Comparison of ENCODE assay signal across 8 cellular contexts in the genomic region with DNA sequence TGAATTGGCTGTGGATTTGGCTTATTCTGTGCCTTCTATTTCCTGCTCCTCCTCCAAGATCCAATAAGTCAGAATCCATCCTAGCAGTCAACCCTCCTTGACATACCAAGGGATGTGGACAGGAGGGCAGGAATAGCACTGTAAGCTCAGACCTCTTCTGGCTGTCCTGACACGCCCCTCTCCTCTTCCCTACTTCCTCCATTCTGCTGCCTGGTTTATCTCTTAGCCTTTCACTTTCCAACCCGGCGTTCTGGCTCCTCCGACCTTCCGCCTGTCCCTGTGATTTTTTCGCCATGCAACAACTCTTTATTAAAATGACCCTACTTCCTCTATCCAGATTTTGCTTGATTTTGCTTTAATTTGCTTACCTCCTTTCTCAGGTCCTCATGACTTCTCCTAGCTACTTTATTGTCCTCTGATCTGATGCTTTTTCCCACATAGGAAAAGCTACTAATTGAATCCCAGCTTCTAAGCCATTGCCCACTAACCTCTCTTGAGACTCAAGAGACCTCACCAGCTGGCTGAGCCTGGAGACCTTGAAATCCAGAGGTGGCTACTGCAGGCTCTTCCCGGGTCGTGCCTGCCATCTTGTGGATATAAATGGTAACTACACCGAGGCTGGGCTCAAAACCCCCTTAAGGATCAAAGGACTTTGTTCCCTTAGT.
DNase-seq lines count a peak whose midpoint lies in the region; FAIRE-seq and TF ChIP-seq lines count a peak whose summit lies in the region.

No MANE protein-coding gene starts in this region.

- POLR2A ChIA-PET in GM10248 (lab: Yijun Ruan, JAX): no interaction called here

- CTCF ChIA-PET in GM10248 (lab: Yijun Ruan, JAX): interaction anchor here (0.9 to 6.7 kb wide), 15 partner anchors 8 to 1774 kb away, joined by 3 to 72 read pairs (median 4); no protein-coding TSS in a partner anchor

- TF ChIP-seq CTCF in GM10248 (IDR thresholded peaks at IDR 0.05; ENCODE audit: control extremely low read depth, extremely low read depth, low read depth, missing control alignments): peak; percentile 81

- no peak for TF ChIP-seq POLR2A in H54 (IDR thresholded peaks at IDR 0.05; ENCODE audit: low read depth, low read length)

- FAIRE-seq in H54 (lab: Jason Lieb, UNC): no peak

- no peaks in the 10 kb centered on the region for H3K9me3 ChIP-seq in MG63

- H3K27me3 ChIP-seq in MG63: no peaks in the 10 kb centered on the region

- no peak overlapping the region for H3K4me3 ChIP-seq in MG63

- no peaks in the 10 kb centered on the region for H3K36me3 ChIP-seq in MG63

- peak; percentile 53 for DNase-seq in GM10248 (ENCODE audit: extremely low spot score)
- peak; percentile 19 for DNase-seq in H54 (ENCODE audit: insufficient read length, low spot score)
- DNase-seq in MG63: peak; percentile 20
- peak; percentile 83 for DNase-seq in SK-N-DZ (ENCODE audit: low spot score)
- peak; percentile 81 for DNase-seq in astrocyte of the hippocampus (ENCODE audit: low read depth, low spot score)
- DNase-seq in iPS-NIHi11 (ENCODE audit: low spot score): peak; percentile 81
- peak; percentile 64 for DNase-seq in stimulated activated CD4-positive, alpha-beta T cell treated with anti-CD3 and anti-CD28 coated beads, Interleukin-15, amount 100 ng/mL, for 24 hours
- no peak for DNase-seq in GOT3 (lab: John Stamatoyannopoulos, UW)
